Comparison of ENCODE assay signal across 8 cellular contexts in genomic region chr17:39754958-39755549, GRCh38. TPM values are rescaled to one million over a fixed set of nuclear protein-coding genes. Genes with fewer than 3 reads are reported as not detected.
DNase-seq lines count a peak whose midpoint lies in the region; ATAC-seq and TF ChIP-seq lines count a peak whose summit lies in the region.

No MANE protein-coding gene starts in this region.

- H3K27me3 ChIP-seq in cardiac muscle cell: no peaks in the 10 kb centered on the region

- H3K9me3 ChIP-seq in cardiac muscle cell (ENCODE audit: low read depth): no peaks in the 10 kb centered on the region

- peaks cover 18% of the 10 kb centered on the region for H3K4me1 ChIP-seq in cardiac muscle cell (ENCODE audit: low read depth)

- H3K36me3 ChIP-seq in cardiac muscle cell: no peaks in the 10 kb centered on the region

- no peak for TF ChIP-seq CTCF in cardiac muscle cell (IDR thresholded peaks at IDR 0.05; ENCODE audit: low read depth, low read length)
- TF ChIP-seq CTCF in GM10266 (IDR thresholded peaks at IDR 0.05; ENCODE audit: control insufficient read depth, insufficient read depth, low read depth, missing control alignments): no peak

- intact Hi-C loops in left ventricle myocardium superior (cut with micrococcal nuclease): loop anchor here (5.0 kb wide), 1 partner anchor 133 kb away; no protein-coding TSS in a partner anchor

- peak overlapping the region; percentile 32 for H3K4me3 ChIP-seq in cardiac muscle cell

- H3K27ac ChIP-seq in cardiac muscle cell (peak overlapping the region; percentile 45), angular gyrus (ENCODE audit: low read depth, low read length) (peak overlapping the region; percentile 79), substantia nigra (ENCODE audit: low read depth, low read length, poor library complexity, severe bottlenecking) (peak overlapping the region; percentile 70)

- ATAC-seq in left ventricle myocardium superior: no peak

- no peak for DNase-seq in cardiac muscle cell (ENCODE audit: low read depth in 1 of 2, low spot score in 1 of 2)
- DNase-seq in left ventricle myocardium superior: no peak
- peak; percentile 61 for DNase-seq in left kidney (ENCODE audit: low read depth, low spot score)
- DNase-seq in substantia nigra (lab: John Stamatoyannopoulos, UW): no peak
- no peak for DNase-seq in SKM-1 (lab: John Stamatoyannopoulos, UW; ENCODE audit: unreplicated experiment)
- DNase-seq in NCI-H1930 (lab: John Stamatoyannopoulos, UW): no peak
- DNase-seq in GM10266 (ENCODE audit: extremely low spot score): no peak

RNA-seq across cellular contexts. Expression of gene GRB7, which starts 17.3 kb away (rescaled TPM):
- 1.9 and 6.6 TPM in 2 replicates for total RNA-seq in cardiac muscle cell
- 1.8 and 5.6 TPM in 2 replicates for polyA plus RNA-seq in cardiac muscle cell
- total RNA-seq in left ventricle myocardium superior: 5.1 TPM

RNA-seq across cellular contexts. Expression of gene MIEN1, which starts 24.7 kb away (rescaled TPM):
- total RNA-seq in cardiac muscle cell (31.6 and 64.3 TPM in 2 replicates), left ventricle myocardium superior (49.3 TPM)
- polyA plus RNA-seq in cardiac muscle cell: 87.8 and 104 TPM in 2 replicates

RNA-seq across cellular contexts. Expression of gene ERBB2, which starts 55.2 kb away (rescaled TPM):
- total RNA-seq in cardiac muscle cell: 293 and 310 TPM in 2 replicates
- 194 and 235 TPM in 2 replicates for polyA plus RNA-seq in cardiac muscle cell
- 75.8 TPM for total RNA-seq in left ventricle myocardium superior
